Comparison of ENCODE assay signal across 19 cellular contexts in genomic region chr4:168880087-168880675, GRCh38.
A peak's percentile ranks its signal among the peaks of the same experiment; 100 is the strongest.
DNase-seq lines count a peak whose midpoint lies in the region; ATAC-seq, FAIRE-seq and TF ChIP-seq lines count a peak whose summit lies in the region.
"Had no signal": no experiment of that assay in that cellular context is flagged by ENCODE, and none has a peak within 500 bp of the region (broad histone marks: within the 10 kb centered on the region; RNA-seq: fewer than 3 reads in every experiment).

No MANE protein-coding gene starts in this region.

- FAIRE-seq in keratinocyte (lab: Jason Lieb, UNC): peak; percentile 57

- H3K4me1 ChIP-seq in keratinocyte (ENCODE audit: control insufficient read depth, extremely low read depth, insufficient read depth, low read length) (peaks cover 13% of the 10 kb centered on the region), stomach smooth muscle (ENCODE audit: control insufficient read depth, insufficient read depth, low read length) (peaks cover 32% of the 10 kb centered on the region)

- dilution Hi-C loops in keratinocyte (cut with MboI; ENCODE audit: extremely low pct_ligation_motif_present, low sequenced_read_pairs): no loop called here

- no peak for TF ChIP-seq CTCF in keratinocyte (optimal IDR thresholded peaks at IDR 0.05 in 1 of 3, IDR thresholded peaks at IDR 0.05 in 1 of 3, conservative IDR thresholded peaks at IDR 0.05 in 1 of 3; ENCODE audit: extremely low read depth in 1 of 3, insufficient read depth in 2 of 3, low read length in 3 of 3)

- no peaks in the 10 kb centered on the region for H3K9me3 Mint-ChIP-seq in activated naive CD4-positive, alpha-beta T cell treated with anti-CD3 and anti-CD28 coated beads, Interleukin-2, amount 50 U/mL, for 72 hours
- H3K9me3 Mint-ChIP-seq: activated naive CD8-positive, alpha-beta T cell treated with anti-CD3 and anti-CD28 coated beads for 36 hours; activated T-cell treated with anti-CD3 and anti-CD28 coated beads, Interleukin-2, amount 50 U/mL, for 72 hours had no signal

- DNase-seq in GM03348 (ENCODE audit: low spot score) (peak; percentile 44), keratinocyte (ENCODE audit: low read depth, low spot score) (no peak), amygdala (lab: John Stamatoyannopoulos, UW) (no peak), NCI-H2081 treated with DMSO at 0.1 percent for 48 hours (lab: John Stamatoyannopoulos, UW) (no peak), UCSD-AML1 (lab: John Stamatoyannopoulos, UW; ENCODE audit: unreplicated experiment) (no peak)
- DNase-seq in activated naive CD4-positive, alpha-beta T cell treated with anti-CD3 and anti-CD28 coated beads, Interleukin-2, amount 50 U/mL, for 72 hours (ENCODE audit: low spot score in 2 of 2): no peak
- DNase-seq: activated CD4-positive, alpha-beta T cell treated with anti-CD3 and anti-CD28 coated beads, Interleukin-2, amount 50 U/mL, for 4 hours; activated naive CD8-positive, alpha-beta T cell treated with anti-CD3 and anti-CD28 coated beads for 36 hours; activated T-cell treated with anti-CD3 and anti-CD28 coated beads, Interleukin-2, amount 50 U/mL, for 72 hours; caudate nucleus; effector CD8-positive, alpha-beta T cell; GF-D8; NCI-H2081; NCI-H524 had no signal

- peaks cover 5 to 20% of the 10 kb centered on the region in 2 donors for H3K36me3 Mint-ChIP-seq in activated naive CD4-positive, alpha-beta T cell treated with anti-CD3 and anti-CD28 coated beads, Interleukin-2, amount 50 U/mL, for 72 hours
- H3K36me3 Mint-ChIP-seq: activated naive CD8-positive, alpha-beta T cell treated with anti-CD3 and anti-CD28 coated beads for 36 hours had no signal

- peaks cover 82% of the 10 kb centered on the region for H3K79me2 ChIP-seq in keratinocyte (ENCODE audit: control insufficient read depth, insufficient read depth, low read length)

- H3K9ac ChIP-seq in keratinocyte (ENCODE audit: control insufficient read depth, extremely low read depth, insufficient read depth, low read length): no peak overlapping the region
- no peak overlapping the region for H3K9ac ChIP-seq in stomach smooth muscle (ENCODE audit: low read length in 2 of 2)

- H2AFZ ChIP-seq in keratinocyte (ENCODE audit: control insufficient read depth, low read length): no peak overlapping the region

- H3K4me2 ChIP-seq in keratinocyte (ENCODE audit: control insufficient read depth, extremely low read depth, insufficient read depth, low read depth, low read length): no peak overlapping the region

- H3K27ac Mint-ChIP-seq in activated naive CD4-positive, alpha-beta T cell treated with anti-CD3 and anti-CD28 coated beads, Interleukin-2, amount 50 U/mL, for 72 hours: no peak overlapping the region
- H3K27ac Mint-ChIP-seq: activated naive CD8-positive, alpha-beta T cell treated with anti-CD3 and anti-CD28 coated beads for 36 hours; activated T-cell treated with anti-CD3 and anti-CD28 coated beads, Interleukin-2, amount 50 U/mL, for 72 hours; B cell had no signal

- H3K9me3 ChIP-seq in keratinocyte (ENCODE audit: control insufficient read depth, low read depth, low read length) (no peaks in the 10 kb centered on the region), stomach smooth muscle (ENCODE audit: control insufficient read depth in 2 of 2, low read length in 2 of 2) (no peaks in the 10 kb centered on the region)

- peak; percentile 45; the same call in 2 of the 3 replicates for ATAC-seq in SK-N-SH treated with all-trans-retinoic acid at 6 μM for 48 hours
- ATAC-seq in activated naive CD4-positive, alpha-beta T cell treated with anti-CD3 and anti-CD28 coated beads, Interleukin-2, amount 50 U/mL, for 72 hours: no peak
- ATAC-seq: activated T-cell treated with anti-CD3 and anti-CD28 coated beads, Interleukin-2, amount 50 U/mL, for 72 hours; HCT116; Panc1 had no signal

- H4K20me1 ChIP-seq in keratinocyte (ENCODE audit: control insufficient read depth, extremely low read depth, insufficient read depth, low read length): peaks cover 3% of the 10 kb centered on the region

- no peak overlapping the region for H3K27ac ChIP-seq in keratinocyte (ENCODE audit: control insufficient read depth, insufficient read depth, low read length)
- H3K27ac ChIP-seq in stomach smooth muscle (ENCODE audit: low read length): peak overlapping the region; percentile 78

- H3K4me3 ChIP-seq in keratinocyte (ENCODE audit: control insufficient read depth in 2 of 3, extremely low read depth in 1 of 3, insufficient read depth in 2 of 3, low read depth in 1 of 3, low read length in 3 of 3) (no peak overlapping the region), stomach smooth muscle (ENCODE audit: low read length in 2 of 2) (no peak overlapping the region)

- no peaks in the 10 kb centered on the region for H3K9me1 ChIP-seq in keratinocyte (ENCODE audit: control insufficient read depth, extremely low read depth, insufficient read depth, low read length)

- H3K27me3 ChIP-seq in keratinocyte (ENCODE audit: control insufficient read depth, extremely low read depth, insufficient read depth, low read length): no peaks in the 10 kb centered on the region
- no peaks in the 10 kb centered on the region for H3K27me3 ChIP-seq in stomach smooth muscle (ENCODE audit: control insufficient read depth in 1 of 2, insufficient read depth in 2 of 2, low read length in 2 of 2)

- H3K36me3 ChIP-seq in keratinocyte (ENCODE audit: control insufficient read depth in 2 of 2, extremely low read depth in 1 of 2, insufficient read depth in 2 of 2, low read length in 2 of 2) (peaks cover 18 to 23% of the 10 kb centered on the region in 2 experiments), stomach smooth muscle (ENCODE audit: control insufficient read depth in 2 of 2, insufficient read depth in 2 of 2, low read length in 2 of 2) (peaks cover 10 to 38% of the 10 kb centered on the region in 2 donors)

TF ChIP-seq in SK-N-SH treated with all-trans-retinoic acid at 6 μM for 48 hours, 23 proteins besides CTCF, POLR2A, EP300 and RAD21:
- TF ChIP-seq ISL1 (CRISPR knock-in tag; IDR thresholded peaks at IDR 0.05) (peak; percentile 42; the same call in 1 of the 2 replicates), ZFP3 (CRISPR knock-in tag; IDR thresholded peaks at IDR 0.05) (no peak)
